In the genomic region with DNA sequence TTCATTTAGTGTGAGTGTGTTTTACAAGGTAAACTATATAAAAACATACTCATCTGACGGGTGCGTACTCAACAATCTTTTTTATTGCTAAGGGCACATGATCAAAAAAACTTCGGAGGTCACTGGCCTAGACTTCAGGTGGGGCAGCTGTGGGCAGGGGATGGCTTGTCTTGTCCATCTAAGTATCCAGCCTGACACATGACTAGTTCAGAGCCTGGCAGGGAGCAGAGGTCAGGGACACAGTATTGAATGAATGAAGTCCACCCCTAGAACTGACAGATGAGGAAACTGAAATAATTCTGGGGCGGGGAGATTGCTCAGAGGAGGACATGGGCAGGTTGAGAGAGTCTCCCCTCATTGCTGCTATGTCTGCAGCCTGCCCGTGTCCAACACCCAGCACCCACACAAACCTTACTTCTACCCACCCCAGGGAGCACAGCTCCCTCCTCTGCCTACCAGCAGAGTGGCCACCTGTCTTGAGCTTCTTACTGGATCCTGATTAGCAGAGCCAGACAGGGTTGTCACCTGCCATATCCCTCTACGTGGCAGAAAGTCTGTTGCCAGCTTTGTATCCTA, we compare ENCODE assay signal across 1 cellular context.
TF ChIP-seq lines count a peak whose summit lies in the region.

No MANE protein-coding gene starts in this region.

TF ChIP-seq in IMR-90, 13 proteins besides CTCF, POLR2A, EP300 and RAD21:
- TF ChIP-seq NFE2L2 (IDR thresholded peaks at IDR 0.05; ENCODE audit: low read depth, low read length): no peak
- no peak for TF ChIP-seq CEBPB (IDR thresholded peaks at IDR 0.05; ENCODE audit: low read depth, low read length)
- TF ChIP-seq MXI1 (IDR thresholded peaks at IDR 0.05; ENCODE audit: borderline replicate concordance, low read depth, low read length): no peak
- TF ChIP-seq USF2 (IDR thresholded peaks at IDR 0.05; ENCODE audit: low read depth, low read length): no peak
- no peak for TF ChIP-seq ELK1 (IDR thresholded peaks at IDR 0.05; ENCODE audit: borderline replicate concordance, low read depth, low read length)
- TF ChIP-seq FOS (IDR thresholded peaks at IDR 0.05; ENCODE audit: low read depth, low read length): no peak
- no peak for TF ChIP-seq RFX5 (IDR thresholded peaks at IDR 0.05; ENCODE audit: low read depth, low read length)
- no peak for TF ChIP-seq MAZ (IDR thresholded peaks at IDR 0.05; ENCODE audit: borderline replicate concordance, low read depth, low read length)
- no peak for TF ChIP-seq SMC3 (IDR thresholded peaks at IDR 0.05; ENCODE audit: low read depth, low read length)
- TF ChIP-seq RCOR1 (IDR thresholded peaks at IDR 0.05; ENCODE audit: insufficient replicate concordance, low read length): no peak
TF ChIP-seq in IMR-90: peak in this region for 0.
